20 cellular contexts compared by ENCODE assay signal in the genomic region with DNA sequence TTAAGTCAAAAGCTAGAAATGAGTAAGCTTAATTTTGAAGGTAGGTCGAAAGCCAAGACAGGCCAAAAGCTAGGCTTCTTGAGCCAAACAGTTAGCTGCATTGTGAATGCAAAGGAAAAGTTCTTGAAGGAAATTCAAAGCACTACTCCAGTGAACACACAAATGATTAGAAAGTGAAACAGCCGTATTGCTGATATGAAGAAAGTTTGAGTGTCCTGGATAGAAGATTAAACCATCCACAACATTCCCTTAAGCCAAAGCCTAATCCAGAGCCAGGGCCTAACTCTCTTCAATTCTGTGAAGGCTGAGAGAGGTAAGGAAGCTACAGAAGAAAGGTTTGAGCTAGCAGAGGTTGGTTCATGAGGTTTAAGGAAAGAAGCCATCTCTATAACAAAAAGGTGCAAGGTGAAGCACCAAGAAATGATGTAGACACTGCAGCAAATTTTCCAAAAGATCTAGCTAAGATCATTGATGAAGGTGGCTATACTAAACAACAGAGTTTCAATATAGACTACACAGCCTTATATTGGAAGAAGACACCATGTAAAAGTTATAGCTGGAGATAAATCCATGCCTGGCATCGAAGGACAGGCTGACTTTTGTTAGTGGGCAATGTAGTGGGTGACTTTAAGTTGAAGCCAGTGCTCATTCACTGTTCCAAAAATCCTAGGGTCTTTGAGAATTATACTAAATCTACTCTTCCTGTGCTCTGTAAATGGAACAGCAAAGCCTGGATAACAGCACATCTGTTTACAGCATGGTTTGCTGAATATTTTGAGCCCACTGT. TPM values are rescaled to one million over a fixed set of nuclear protein-coding genes. Genes with fewer than 3 reads are reported as not detected.
DNase-seq lines count a peak whose midpoint lies in the region; ATAC-seq, FAIRE-seq and TF ChIP-seq lines count a peak whose summit lies in the region.
"Had no signal": no experiment of that assay in that cellular context is flagged by ENCODE, and none has a peak within 500 bp of the region (broad histone marks: within the 10 kb centered on the region; RNA-seq: fewer than 3 reads in every experiment).

No MANE protein-coding gene starts in this region.

- H3K4me1 Mint-ChIP-seq in activated T-helper 17 cell treated with anti-CD3 and anti-CD28 coated beads, Interleukin-2, amount 50 U/mL, for 72 hours: peaks cover 5% of the 10 kb centered on the region
- H3K4me1 Mint-ChIP-seq: GM23338 had no signal

- H3K9ac ChIP-seq in HepG2 (ENCODE audit: insufficient read depth, low read depth, low read length): no peak overlapping the region
- H3K9ac ChIP-seq: BLaER1 treated with 17β-estradiol and CSF1 and Interleukin-3, amounts not matched to agents 10 nM and 100 nM had no signal

- H3K27me3 ChIP-seq in HepG2 (ENCODE audit: control insufficient read depth in 1 of 2, insufficient read depth in 2 of 2, low read length in 2 of 2): no peaks in the 10 kb centered on the region
- H3K27me3 ChIP-seq in right lobe of liver: no peaks in the 10 kb centered on the region
- H3K27me3 ChIP-seq in sigmoid colon: no peaks in the 10 kb centered on the region
- H3K27me3 ChIP-seq: BLaER1 treated with 17β-estradiol and CSF1 and Interleukin-3, amounts not matched to agents 10 nM and 100 nM had no signal

- POLR2A ChIA-PET in HepG2 (lab: Yijun Ruan, JAX): interaction anchor here (12.4 kb wide), 1 partner anchor 19 kb away, joined by 626 read pairs; a partner anchor contains a TSS

- in situ Hi-C loops in HepG2 (cut with HindIII; ENCODE audit: extremely low pct_ligation_motif_present, low pct_unique_long_range_greater_than_20kb): no loop called here

- peak overlapping the region; percentile 51 for H3K27ac Mint-ChIP-seq in activated T-helper 17 cell treated with anti-CD3 and anti-CD28 coated beads, Interleukin-2, amount 50 U/mL, for 72 hours
- H3K27ac Mint-ChIP-seq: B cell; CD8-positive, alpha-beta T cell; GM23338 had no signal

- no peak for TF ChIP-seq RAD21 in HepG2 (CRISPR knock-in tag; IDR thresholded peaks at IDR 0.05)

- WGBS in HepG2 (ENCODE audit: low lambda C conversion rate): 97% methylated on average over 3 of the region's 3 CpGs
- WGBS in right lobe of liver (ENCODE audit: insufficient coverage, low coverage, low lambda C conversion rate, missing lambda C conversion rate): 76% methylated on average over 3 of the region's 3 CpGs
- WGBS in sigmoid colon, 2 donors: 85 to 95% methylated on average over 3 of the region's 3 CpGs

- no peak for TF ChIP-seq CTCF in HepG2 (CRISPR knock-in tag; IDR thresholded peaks at IDR 0.05)
- TF ChIP-seq CTCF in right lobe of liver (IDR thresholded peaks at IDR 0.05): no peak
- no peak for TF ChIP-seq CTCF in sigmoid colon (IDR thresholded peaks at IDR 0.05)

- no TSS peak for BruUV-seq in HepG2 (replicated peaks; lab: Mats Ljungman, UMichigan)

- H4K20me1 ChIP-seq in HepG2 (ENCODE audit: insufficient read depth, low read length): peaks cover 30% of the 10 kb centered on the region
- H4K20me1 ChIP-seq: BLaER1 treated with 17β-estradiol and CSF1 and Interleukin-3, amounts not matched to agents 10 nM and 100 nM had no signal

- H3K9me3 Mint-ChIP-seq in activated T-helper 17 cell treated with anti-CD3 and anti-CD28 coated beads, Interleukin-2, amount 50 U/mL, for 72 hours: no peaks in the 10 kb centered on the region
- H3K9me3 Mint-ChIP-seq: CD8-positive, alpha-beta T cell; GM23338 had no signal

- H3K4me1 ChIP-seq in HepG2 (ENCODE audit: insufficient read depth, low read length): peaks cover 100% of the 10 kb centered on the region
- peaks cover 0 to 53% (median 23%) of the 10 kb centered on the region in 4 donors for H3K4me1 ChIP-seq in right lobe of liver
- peaks cover 0 to 60% (median 55%) of the 10 kb centered on the region in 4 donors for H3K4me1 ChIP-seq in sigmoid colon

- H3K36me3 ChIP-seq in HepG2 (replicated peaks in 1 of 2; ENCODE audit: control insufficient read depth in 1 of 2, insufficient read depth in 2 of 2, low read length in 2 of 2) (peaks cover 38 to 74% of the 10 kb centered on the region in 2 experiments), right lobe of liver (peaks cover 0 to 23% (median 11%) of the 10 kb centered on the region in 4 donors), sigmoid colon (no peaks in the 10 kb centered on the region)
- H3K36me3 ChIP-seq: BLaER1 treated with 17β-estradiol and CSF1 and Interleukin-3, amounts not matched to agents 10 nM and 100 nM had no signal

- H3K36me3 Mint-ChIP-seq in activated T-helper 17 cell treated with anti-CD3 and anti-CD28 coated beads, Interleukin-2, amount 50 U/mL, for 72 hours (ENCODE audit: low read depth): no peaks in the 10 kb centered on the region
- H3K36me3 Mint-ChIP-seq: CD8-positive, alpha-beta T cell had no signal

- ATAC-seq in HepG2 (no peak), right lobe of liver (no peak), GM21825 (IDR thresholded peaks at IDR 0.05; ENCODE audit: unreplicated experiment) (no peak)
- peak; percentile 52 for ATAC-seq in activated T-helper 17 cell treated with anti-CD3 and anti-CD28 coated beads, Interleukin-2, amount 50 U/mL, for 72 hours (replicated peaks)
- ATAC-seq: CD8-positive, alpha-beta T cell; GM12878; GM23338 had no signal

- intact Hi-C loops in HepG2 (cut with micrococcal nuclease; ENCODE audit: unreplicated experiment) (no loop called here), right lobe of liver (cut with DNase I) (no loop called here), sigmoid colon (cut with DNase I) (loop anchor here (5.0 kb wide), 1 partner anchor 56 kb away; no protein-coding TSS in a partner anchor)

- no peak overlapping the region for H3K4me3 ChIP-seq in HepG2 (replicated peaks in 1 of 3; ENCODE audit: insufficient read depth in 1 of 3, low read depth in 2 of 3, low read length in 3 of 3)
- no peak overlapping the region for H3K4me3 ChIP-seq in right lobe of liver
- H3K4me3 ChIP-seq in sigmoid colon: no peak overlapping the region
- H3K4me3 ChIP-seq: BLaER1 treated with 17β-estradiol and CSF1 and Interleukin-3, amounts not matched to agents 10 nM and 100 nM; GM12878; GM23338 had no signal

- H3K4me2 ChIP-seq in HepG2 (ENCODE audit: low read depth, low read length): no peak overlapping the region
- H3K4me2 ChIP-seq: BLaER1 treated with 17β-estradiol and CSF1 and Interleukin-3, amounts not matched to agents 10 nM and 100 nM; GM23338 had no signal

- no peaks in the 10 kb centered on the region for H3K27me3 Mint-ChIP-seq in activated T-helper 17 cell treated with anti-CD3 and anti-CD28 coated beads, Interleukin-2, amount 50 U/mL, for 72 hours

- peaks cover 97% of the 10 kb centered on the region for H3K79me2 ChIP-seq in HepG2 (ENCODE audit: insufficient read depth, low read length)

- no peaks in the 10 kb centered on the region for H3K9me3 ChIP-seq in HepG2 (ENCODE audit: low read length)
- H3K9me3 ChIP-seq in right lobe of liver: no peaks in the 10 kb centered on the region
- H3K9me3 ChIP-seq in sigmoid colon: no peaks in the 10 kb centered on the region

- CTCF ChIA-PET in HepG2 (lab: Yijun Ruan, JAX; ENCODE audit: low intra/inter-chr PET ratio, low total read pairs): no interaction called here

- H2AFZ ChIP-seq in HepG2 (ENCODE audit: low read length): no peak overlapping the region
- H2AFZ ChIP-seq: GM23338 had no signal

- peak overlapping the region; percentile 34 for H3K27ac ChIP-seq in HepG2 (ENCODE audit: extremely low read length, insufficient read depth, low read length)
- peak overlapping the region in 1 of 3 donors; percentile 31 for H3K27ac ChIP-seq in right lobe of liver
- H3K27ac ChIP-seq in sigmoid colon: peak overlapping the region; percentile 15 to 97 (median 90)
- H3K27ac ChIP-seq: BLaER1 treated with 17β-estradiol and CSF1 and Interleukin-3, amounts not matched to agents 10 nM and 100 nM; HL-60 had no signal

- TF ChIP-seq POLR2A in HepG2 (IDR thresholded peaks at IDR 0.05; ENCODE audit: insufficient read depth in 1 of 2, low read depth in 2 of 2, low read length in 2 of 2): no peak
- TF ChIP-seq POLR2A in right lobe of liver (IDR thresholded peaks at IDR 0.05): no peak
- no peak for TF ChIP-seq POLR2A in sigmoid colon (IDR thresholded peaks at IDR 0.05)

- TF ChIP-seq EP300 in HepG2 (IDR thresholded peaks at IDR 0.05; ENCODE audit: low read depth in 2 of 2, low read length in 2 of 2) (no peak), HepG2 (CRISPR knock-in tag; IDR thresholded peaks at IDR 0.05; ENCODE audit: borderline replicate concordance) (no peak), sigmoid colon (IDR thresholded peaks at IDR 0.05) (no peak)

- H3K4me3 Mint-ChIP-seq in activated T-helper 17 cell treated with anti-CD3 and anti-CD28 coated beads, Interleukin-2, amount 50 U/mL, for 72 hours: peak overlapping the region; percentile 29
- H3K4me3 Mint-ChIP-seq: B cell; CD8-positive, alpha-beta T cell; GM23338 had no signal

- FAIRE-seq in HepG2 (lab: Jason Lieb, UNC): no peak
- FAIRE-seq: GM12878, GM19239, H54 had no signal

- DNase-seq in HepG2 (ENCODE audit: low spot score) (no peak), right lobe of liver (no peak), sigmoid colon (no peak), NCI-H1092 (lab: John Stamatoyannopoulos, UW) (no peak)
- DNase-seq: Calu3; CD8-positive, alpha-beta T cell; DMS79 treated with DMSO at 0.1 percent for 48 hours; GF-D8; HCEC 1CT; IMR-90 had no signal

RNA-seq across cellular contexts. Expression of a gene that starts 26.2 kb away (rescaled TPM):
- total RNA-seq in HepG2 (2016; rRNA removed; fragmentation: Illumina TruSeq; extraction: Trizol) (197 and 202 TPM in 2 replicates), right lobe of liver (10 to 100 TPM; 16.4 to 96.9 (median 42.6) TPM), sigmoid colon (10 to 100 TPM; 41.7 to 54.0 (median 49.4) TPM)
- 34.5 and 39.5 TPM in 2 replicates for total RNA-seq in HepG2 (2016; cell fraction: cytosol; rRNA removed; fragmentation: Illumina TruSeq; extraction: Trizol; ENCODE audit: low read depth)
- 175 and 198 TPM in 2 replicates for total RNA-seq in HepG2 (2016; cell fraction: insoluble cytoplasmic fraction; rRNA removed; fragmentation: Illumina TruSeq; extraction: Trizol)
- 156 and 157 TPM in 2 replicates for total RNA-seq in HepG2 (2016; cell fraction: membrane; rRNA removed; fragmentation: Illumina TruSeq; extraction: Trizol)
- 187 and 216 TPM in 2 replicates for total RNA-seq in HepG2 (2016; cell fraction: nucleus; rRNA removed; fragmentation: Illumina TruSeq; extraction: Trizol)
- polyA plus RNA-seq in HepG2 (2011; rRNA removed) (346 and 353 TPM in 2 replicates), sigmoid colon (1 to 10 TPM in 2 of 3 donors, under 1 TPM in 1; 0.92 to 3.1 (median 3.0) TPM)
- 266 and 275 TPM in 2 replicates for polyA plus RNA-seq in HepG2 (2011; cell fraction: cytosol; rRNA removed)
- polyA plus RNA-seq in HepG2 (2011; cell fraction: nucleus; rRNA removed): 442 and 465 TPM in 2 replicates
- polyA plus RNA-seq in HepG2 (2012): 217 and 233 TPM in 2 replicates
- 21.4 and 26.2 TPM in 2 replicates for polyA plus RNA-seq in HepG2 (2016; cell fraction: cytosol; fragmentation: Illumina TruSeq; extraction: Trizol; ENCODE audit: low read depth)
- 217 and 237 TPM in 2 replicates for polyA plus RNA-seq in HepG2 (2016; cell fraction: insoluble cytoplasmic fraction; fragmentation: Illumina TruSeq; extraction: Trizol; ENCODE audit: low read depth)
- polyA plus RNA-seq in HepG2 (2016; cell fraction: membrane; fragmentation: Illumina TruSeq; extraction: Trizol; ENCODE audit: low read depth): 106 and 107 TPM in 2 replicates
- 258 and 265 TPM in 2 replicates for polyA plus RNA-seq in HepG2 (2016; cell fraction: nucleus; fragmentation: Illumina TruSeq; extraction: Trizol; ENCODE audit: insufficient read depth, low read depth)
- polyA minus RNA-seq in HepG2 (2011; rRNA and poly(A)+ RNA removed; ENCODE audit: low replicate concordance): 1.0 and 1,188 TPM in 2 replicates
- 240 and 275 TPM in 2 replicates for polyA minus RNA-seq in HepG2 (2011; cell fraction: cytosol; rRNA and poly(A)+ RNA removed)
- polyA minus RNA-seq in HepG2 (2011; cell fraction: nucleus; rRNA and poly(A)+ RNA removed): 508 and 622 TPM in 2 replicates
- 10 to 100 TPM; 21.7 to 46.3 TPM for total RNA-seq in activated T-helper 17 cell treated with anti-CD3 and anti-CD28 coated beads, Interleukin-2, amount 50 U/mL, for 72 hours
- total RNA-seq: A172, B cell had no signal
- polyA plus RNA-seq: GM23338, IMR-90 had no signal
